2 cellular contexts compared by ENCODE assay signal in genomic region chr11:63548178-63548577, GRCh38.
TF ChIP-seq lines count a peak whose summit lies in the region.

No MANE protein-coding gene starts in this region.

TF ChIP-seq in liver, 16 proteins besides CTCF, POLR2A, EP300 and RAD21:
- TF ChIP-seq SP1 (IDR thresholded peaks at IDR 0.05) (peak; percentile 8), JUND (IDR thresholded peaks at IDR 0.05) (no peak), ATF3 (IDR thresholded peaks at IDR 0.05) (no peak), TAF1 (conservative IDR thresholded peaks at IDR 0.05) (no peak), RXRA (IDR thresholded peaks at IDR 0.05) (no peak), HNF4G (IDR thresholded peaks at IDR 0.05) (no peak), FOXA1 (IDR thresholded peaks at IDR 0.05) (no peak), NR2F2 (IDR thresholded peaks at IDR 0.05) (peak; percentile 9), MAX (IDR thresholded peaks at IDR 0.05) (no peak), EGR1 (IDR thresholded peaks at IDR 0.05; ENCODE audit: low read depth in 2 of 2) (no peak), YY1 (IDR thresholded peaks at IDR 0.05) (no peak)

TF ChIP-seq in HepG2, 621 proteins besides CTCF, POLR2A, EP300 and RAD21:
- TF ChIP-seq ZNF281 (CRISPR knock-in tag; IDR thresholded peaks at IDR 0.05; ENCODE audit: borderline replicate concordance) (no peak), ZKSCAN1 (IDR thresholded peaks at IDR 0.05; ENCODE audit: low read length) (no peak), SAP130 (CRISPR knock-in tag; IDR thresholded peaks at IDR 0.05; ENCODE audit: low read depth) (no peak), ZNF549 (CRISPR knock-in tag; IDR thresholded peaks at IDR 0.05) (no peak), TAF1 (CRISPR knock-in tag; IDR thresholded peaks at IDR 0.05) (no peak), AKNA (CRISPR knock-in tag; IDR thresholded peaks at IDR 0.05; ENCODE audit: borderline replicate concordance) (no peak), NR2F2 (IDR thresholded peaks at IDR 0.05; ENCODE audit: borderline replicate concordance, low read depth) (no peak), NONO (IDR thresholded peaks at IDR 0.05) (no peak), NONO (CRISPR knock-in tag; conservative IDR thresholded peaks at IDR 0.05) (no peak), ZNF564 (CRISPR knock-in tag; IDR thresholded peaks at IDR 0.05) (no peak), PPARG (CRISPR knock-in tag; conservative IDR thresholded peaks at IDR 0.05) (no peak), TFDP2 (CRISPR knock-in tag; IDR thresholded peaks at IDR 0.05) (no peak), ZNF446 (CRISPR knock-in tag; IDR thresholded peaks at IDR 0.05) (no peak), POLR2AphosphoS2 (IDR thresholded peaks at IDR 0.05; ENCODE audit: low read depth, low read length) (no peak), NR2C2 (CRISPR knock-in tag; IDR thresholded peaks at IDR 0.05; ENCODE audit: borderline replicate concordance) (no peak), ZNF75D (CRISPR knock-in tag; IDR thresholded peaks at IDR 0.05; ENCODE audit: borderline replicate concordance) (no peak), ZBTB42 (CRISPR knock-in tag; IDR thresholded peaks at IDR 0.05) (no peak), ZSCAN12 (CRISPR knock-in tag; IDR thresholded peaks at IDR 0.05) (no peak), ZNF260 (CRISPR knock-in tag; IDR thresholded peaks at IDR 0.05; ENCODE audit: borderline replicate concordance, low read depth) (no peak)
